Comparison of ENCODE assay signal across 8 cellular contexts in genomic region chr12:13661005-13661887, GRCh38.
A peak's percentile ranks its signal among the peaks of the same experiment; 100 is the strongest.
DNase-seq lines count a peak whose midpoint lies in the region; FAIRE-seq and TF ChIP-seq lines count a peak whose summit lies in the region.

No MANE protein-coding gene starts in this region.

- TF ChIP-seq POLR2A in erythroblast (IDR thresholded peaks at IDR 0.05; ENCODE audit: low read length): no peak

- peak; percentile 88 for TF ChIP-seq RAD21 in Ishikawa (IDR thresholded peaks at IDR 0.05; ENCODE audit: low read depth)

- in situ Hi-C loops in Caki2 (cut with HindIII; ENCODE audit: low pct_unique_long_range_greater_than_20kb, low sequenced_read_pairs): no loop called here

- peak; percentile 14 for DNase-seq in Caki2 (ENCODE audit: low read depth)
- DNase-seq in GM19239 (ENCODE audit: insufficient read length, low spot score): peak; percentile 9
- peak; percentile 45 for DNase-seq in SK-N-DZ (ENCODE audit: low spot score)
- peak; percentile 5 to 35 for DNase-seq in erythroblast (lab: John Stamatoyannopoulos, UW)
- peak; percentile 16 for DNase-seq in middle frontal gyrus (ENCODE audit: extremely low spot score, low spot score)
- DNase-seq in ureter (ENCODE audit: low spot score): peak; percentile 49
- DNase-seq in NOMO-1 treated with DMSO at 0.1 percent for 48 hours (lab: John Stamatoyannopoulos, UW; ENCODE audit: unreplicated experiment): no peak

- peak; percentile 33 for FAIRE-seq in GM19239 (lab: Jason Lieb, UNC)

- TF ChIP-seq EP300 in Ishikawa (IDR thresholded peaks at IDR 0.05; ENCODE audit: borderline replicate concordance): no peak

TF ChIP-seq in Ishikawa, 13 proteins besides CTCF, POLR2A, EP300 and RAD21:
- no peak for TF ChIP-seq ZBTB7A (IDR thresholded peaks at IDR 0.05; ENCODE audit: low read depth)
